In the genomic region with DNA sequence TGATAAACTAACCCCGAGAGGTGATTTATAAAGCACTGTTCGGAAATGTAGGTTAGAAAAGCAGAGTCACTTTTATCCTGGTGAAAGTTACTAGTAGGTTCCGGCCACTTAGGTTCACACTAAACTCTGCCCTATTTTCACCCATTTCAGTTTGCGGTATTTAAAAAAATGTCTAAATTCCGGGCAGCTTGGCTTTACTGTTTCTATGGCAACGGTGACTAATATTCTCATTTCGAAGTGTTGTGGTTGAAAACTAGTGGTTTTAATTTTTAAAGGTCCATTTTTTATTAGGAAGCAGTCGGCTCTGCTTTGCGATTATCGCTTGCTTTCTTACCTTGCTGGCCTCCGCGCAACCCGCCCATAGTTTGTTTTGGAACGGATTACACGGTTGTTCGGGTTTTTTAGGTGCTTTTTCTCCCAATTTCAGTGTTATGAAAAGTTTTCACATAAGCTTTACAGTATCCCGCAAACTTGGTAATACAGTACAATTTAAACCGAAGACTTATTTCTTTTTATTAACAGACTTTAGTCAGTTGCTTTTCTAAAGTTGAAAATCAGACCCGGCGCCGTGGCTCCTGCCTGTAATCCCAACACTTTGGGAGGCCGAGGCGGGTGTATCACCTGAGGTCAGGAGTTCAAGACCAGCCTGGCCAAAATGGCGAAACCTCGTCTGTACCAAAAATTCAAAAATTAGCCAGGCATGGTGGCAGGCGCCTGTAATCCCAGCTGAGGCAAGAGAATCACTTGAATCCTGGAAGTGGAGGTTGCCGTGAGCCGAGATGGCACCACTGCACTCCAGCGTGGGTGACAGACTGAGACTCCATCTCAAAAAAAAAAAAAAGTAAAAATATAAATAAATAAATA, we compare ENCODE assay signal across 7 cellular contexts. TPM values are rescaled to one million over a fixed set of nuclear protein-coding genes. Genes with fewer than 3 reads are reported as not detected.
DNase-seq lines count a peak whose midpoint lies in the region; ATAC-seq and TF ChIP-seq lines count a peak whose summit lies in the region.

No MANE protein-coding gene starts in this region.

- H3K4me3 ChIP-seq in GM08714 (ENCODE audit: low read length): peak overlapping the region; percentile 86
- H3K4me3 ChIP-seq in MG63: peak overlapping the region; percentile 69

- peak; percentile 26 for TF ChIP-seq POLR2A in erythroblast (IDR thresholded peaks at IDR 0.05; ENCODE audit: low read length)

- peak overlapping the region; percentile 96 for H3K4me3 Mint-ChIP-seq in activated CD8-positive, alpha-beta T cell treated with anti-CD3 and anti-CD28 coated beads for 36 hours

- no peaks in the 10 kb centered on the region for H3K27me3 Mint-ChIP-seq in activated CD8-positive, alpha-beta T cell treated with anti-CD3 and anti-CD28 coated beads for 36 hours

- intact Hi-C loops in activated CD8-positive, alpha-beta T cell treated with anti-CD3 and anti-CD28 coated beads for 36 hours (cut with micrococcal nuclease): loop anchor here (5.0 kb wide), 1 partner anchor 77 kb away; no protein-coding TSS in a partner anchor

- H3K36me3 ChIP-seq in MG63: no peaks in the 10 kb centered on the region

- peaks cover 6% of the 10 kb centered on the region for H3K9me3 Mint-ChIP-seq in activated CD8-positive, alpha-beta T cell treated with anti-CD3 and anti-CD28 coated beads for 36 hours

- peak overlapping the region; percentile 93 for H3K27ac Mint-ChIP-seq in activated CD8-positive, alpha-beta T cell treated with anti-CD3 and anti-CD28 coated beads for 36 hours

- peaks cover 37% of the 10 kb centered on the region for H3K4me1 Mint-ChIP-seq in activated CD8-positive, alpha-beta T cell treated with anti-CD3 and anti-CD28 coated beads for 36 hours (ENCODE audit: low read depth)

- peaks cover 13% of the 10 kb centered on the region for H3K36me3 Mint-ChIP-seq in activated CD8-positive, alpha-beta T cell treated with anti-CD3 and anti-CD28 coated beads for 36 hours (ENCODE audit: low read depth)

- CTCF ChIA-PET in activated CD8-positive, alpha-beta T cell treated with anti-CD3 and anti-CD28 coated beads for 36 hours (lab: Charles Lee): no interaction called here

- POLR2A ChIA-PET in activated CD8-positive, alpha-beta T cell treated with anti-CD3 and anti-CD28 coated beads for 36 hours (lab: Charles Lee): interaction anchor here (0.6 to 4.3 kb wide), 13 partner anchors 10 to 1760 kb away, joined by 3 to 28 read pairs (median 4); partner anchors contain the start of gene UHRF2

- no peaks in the 10 kb centered on the region for H3K9me3 ChIP-seq in MG63

- TF ChIP-seq CTCF in activated CD8-positive, alpha-beta T cell treated with anti-CD3 and anti-CD28 coated beads for 36 hours (IDR thresholded peaks at IDR 0.05): no peak

- peak; percentile 13 for ATAC-seq in GM21825 (IDR thresholded peaks at IDR 0.05; ENCODE audit: unreplicated experiment)
- ATAC-seq in activated CD8-positive, alpha-beta T cell treated with anti-CD3 and anti-CD28 coated beads for 36 hours: peak; percentile 5
- no peak for ATAC-seq in GM21619 (IDR thresholded peaks at IDR 0.05; ENCODE audit: unreplicated experiment)

- DNase-seq in MG63 (no peak), erythroblast (lab: John Stamatoyannopoulos, UW) (peak; percentile 64 to 73), non-pigmented ciliary epithelial cell (ENCODE audit: low read depth) (peak; percentile 65)
- DNase-seq in activated CD8-positive, alpha-beta T cell treated with anti-CD3 and anti-CD28 coated beads for 36 hours: peak; percentile 48

- no peaks in the 10 kb centered on the region for H3K27me3 ChIP-seq in MG63

RNA-seq across cellular contexts. Expression of gene KDM4C, which starts 1.6 kb away (rescaled TPM):
- 1.8 and 9.7 TPM in 2 replicates for total RNA-seq in MG63 (2014; rRNA removed; shearing (Covaris generic); ENCODE audit: low replicate concordance)
- 10 to 100 TPM; 31.1 to 32.9 TPM for total RNA-seq in activated CD8-positive, alpha-beta T cell treated with anti-CD3 and anti-CD28 coated beads for 36 hours
